ENCODE assay signal across 26 cellular contexts in genomic region chr17:42852351-42852750, GRCh38. TPM values are rescaled to one million over a fixed set of nuclear protein-coding genes. Genes with fewer than 3 reads are reported as not detected.
DNase-seq lines count a peak whose midpoint lies in the region; ATAC-seq, FAIRE-seq and TF ChIP-seq lines count a peak whose summit lies in the region.
"Had no signal": no experiment of that assay in that cellular context is flagged by ENCODE, and none has a peak within 500 bp of the region (broad histone marks: within the 10 kb centered on the region; RNA-seq: fewer than 3 reads in every experiment).

No MANE protein-coding gene starts in this region.

- TF ChIP-seq POLR2A in prostate gland (IDR thresholded peaks at IDR 0.05): no peak
- TF ChIP-seq POLR2A in tibial nerve (IDR thresholded peaks at IDR 0.05): no peak

- ATAC-seq in left lung (no peak), HG02938 (IDR thresholded peaks at IDR 0.05; ENCODE audit: unreplicated experiment) (no peak)
- ATAC-seq: activated T-helper 17 cell treated with anti-CD3 and anti-CD28 coated beads, Interleukin-2, amount 50 U/mL, for 72 hours had no signal

- H3K9me3 ChIP-seq in colonic mucosa: no peaks in the 10 kb centered on the region
- no peaks in the 10 kb centered on the region for H3K9me3 ChIP-seq in left lung
- H3K9me3 ChIP-seq in prostate gland: no peaks in the 10 kb centered on the region
- no peaks in the 10 kb centered on the region for H3K9me3 ChIP-seq in tibial nerve

- TF ChIP-seq CTCF in colonic mucosa (IDR thresholded peaks at IDR 0.05) (no peak), left lung (IDR thresholded peaks at IDR 0.05) (no peak), prostate gland (IDR thresholded peaks at IDR 0.05) (no peak), tibial nerve (IDR thresholded peaks at IDR 0.05) (no peak)

- H3K9ac ChIP-seq in colonic mucosa (ENCODE audit: low read depth in 2 of 2, low read length in 2 of 2): no peak overlapping the region

- H3K27ac ChIP-seq in colonic mucosa: peak overlapping the region; percentile 44
- H3K27ac ChIP-seq in left lung: peak overlapping the region in 1 of 2 donors; percentile 55
- peak overlapping the region; percentile 50 to 51 for H3K27ac ChIP-seq in prostate gland
- peak overlapping the region in 3 of 4 donors; percentile 34 to 36 (median 36) for H3K27ac ChIP-seq in tibial nerve

- H3K4me3 ChIP-seq in colonic mucosa (no peak overlapping the region), left lung (peak overlapping the region; percentile 7 to 37), prostate gland (peak overlapping the region; percentile 21 to 24), tibial nerve (peak overlapping the region in 2 of 4 donors; percentile 5 to 43)
- H3K4me3 ChIP-seq: K562 had no signal

- WGBS in prostate gland: 81% methylated on average over 15 of the region's 15 CpGs
- WGBS in tibial nerve, 2 donors: 90 to 100% methylated on average over 5 to 15 of the region's 15 CpGs

- FAIRE-seq in GM19239 (lab: Jason Lieb, UNC): no peak
- no peak for FAIRE-seq in HTR-8/SVneo (lab: Jason Lieb, UNC)
- FAIRE-seq: colon, endometrium, GM12891, K562 had no signal

- H3K36me3 ChIP-seq in colonic mucosa: no peaks in the 10 kb centered on the region
- H3K36me3 ChIP-seq in left lung: no peaks in the 10 kb centered on the region
- H3K36me3 ChIP-seq in prostate gland: no peaks in the 10 kb centered on the region
- no peaks in the 10 kb centered on the region for H3K36me3 ChIP-seq in tibial nerve

- H3K27me3 ChIP-seq in colonic mucosa: no peaks in the 10 kb centered on the region
- no peaks in the 10 kb centered on the region for H3K27me3 ChIP-seq in left lung
- no peaks in the 10 kb centered on the region for H3K27me3 ChIP-seq in prostate gland (replicated peaks; ENCODE audit: insufficient read depth)
- H3K27me3 ChIP-seq in tibial nerve: no peaks in the 10 kb centered on the region

- intact Hi-C loops in colonic mucosa (cut with DNase I) (no loop called here), left lung (cut with DNase I) (no loop called here), prostate gland (cut with DNase I) (no loop called here)

- no peak for DNase-seq in colonic mucosa
- no peak for DNase-seq in left lung
- DNase-seq in prostate gland (ENCODE audit: low spot score): no peak
- no peak for DNase-seq in tibial nerve (ENCODE audit: low spot score in 2 of 2)
- DNase-seq in NCI-H2196 (lab: John Stamatoyannopoulos, UW; ENCODE audit: unreplicated experiment): no peak
- DNase-seq in GM19239 (ENCODE audit: insufficient read length, low spot score): no peak
- DNase-seq in HTR-8/SVneo (ENCODE audit: insufficient read length, low spot score): no peak
- DNase-seq: activated CD4-positive, alpha-beta T cell treated with anti-CD3 and anti-CD28 coated beads, Interleukin-2, amount 10 ng/mL, durations not matched to agents 7 days and 5 days; CD8-positive, alpha-beta memory T cell; DMS79 treated with DMSO at 0.1 percent for 48 hours; GOT3; hippocampal formation; mesenchymal stem cell; NCI-H1694 treated with DMSO at 0.1 percent for 48 hours; NCI-H226; nephron progenitor cell; stimulated activated CD4-positive, alpha-beta T cell treated with anti-CD3 and anti-CD28 coated beads, Interleukin-12 subunit alpha, Interleukin-12 subunit beta, amount 100 ng/mL, for 4 hours; stimulated activated CD8-positive, alpha-beta memory T cell treated with anti-CD3 and anti-CD28 coated beads, Interleukin-4, amount 100 ng/mL, for 48 hours had no signal

- no peak for TF ChIP-seq EP300 in tibial nerve (IDR thresholded peaks at IDR 0.05)

- H3K4me1 ChIP-seq in colonic mucosa (no peaks in the 10 kb centered on the region), left lung (peaks cover 0 to 22% of the 10 kb centered on the region in 2 donors), prostate gland (replicated peaks) (no peaks in the 10 kb centered on the region), tibial nerve (peaks cover 0 to 16% (median 3%) of the 10 kb centered on the region in 4 donors)

RNA-seq across cellular contexts. Expression of gene AOC3, which starts 1.4 kb away (rescaled TPM):
- total RNA-seq in colonic mucosa (10 to 100 TPM in 1 of 2 donors, 1 to 10 TPM in 1; 5.3 to 28.3 TPM), left lung (100 to 1,000 TPM in 1 of 2 donors, 10 to 100 TPM in 1; 56.6 to 155 TPM), prostate gland (10 to 100 TPM; 20.7 to 57.7 TPM), tibial nerve (10 to 100 TPM; 49.0 to 74.1 (median 53.0) TPM)

RNA-seq across cellular contexts. Expression of gene AOC2, which starts 8.0 kb away (rescaled TPM):
- total RNA-seq in colonic mucosa (1 to 10 TPM in 1 of 2 donors, under 1 TPM in 1; 0.32 to 1.1 TPM), left lung (1 to 10 TPM; 2.1 to 2.6 TPM), prostate gland (1 to 10 TPM in 1 of 2 donors, under 1 TPM in 1; 0.27 to 4.9 TPM), tibial nerve (1 to 10 TPM; 2.0 to 3.3 (median 3.0) TPM)

RNA-seq across cellular contexts. Expression of gene PSME3, which starts 19.2 kb away (rescaled TPM):
- 100 to 1,000 TPM in 1 of 2 donors, 10 to 100 TPM in 1; 86.4 to 163 TPM for total RNA-seq in colonic mucosa
- 100 to 1,000 TPM in 1 of 2 donors, 10 to 100 TPM in 1; 95.7 to 131 TPM for total RNA-seq in left lung
- 10 to 100 TPM; 68.5 to 71.1 TPM for total RNA-seq in prostate gland
- 10 to 100 TPM; 42.2 to 86.7 (median 53.7) TPM for total RNA-seq in tibial nerve

RNA-seq across cellular contexts. Expression of gene BECN1, which starts 28.3 kb away (rescaled TPM):
- total RNA-seq in colonic mucosa: 100 to 1,000 TPM; 118 to 145 TPM
- 10 to 100 TPM; 63.8 to 82.6 TPM for total RNA-seq in left lung
- 100 to 1,000 TPM in 1 of 2 donors, 10 to 100 TPM in 1; 93.9 to 139 TPM for total RNA-seq in prostate gland
- total RNA-seq in tibial nerve: 100 to 1,000 TPM in 1 of 4 donors, 10 to 100 TPM in 3; 76.7 to 104 (median 80.4) TPM

RNA-seq across cellular contexts. Expression of gene G6PC1, which starts 48.2 kb away (rescaled TPM):
- under 1 TPM in 1 of 2 donors, not detected in 1; 0.40 TPM for total RNA-seq in colonic mucosa
- total RNA-seq in left lung: not detected
- not detected for total RNA-seq in prostate gland
- total RNA-seq in tibial nerve: not detected
- total RNA-seq: activated CD4-positive, alpha-beta T cell treated with anti-CD3 and anti-CD28 coated beads, Interleukin-2, amount 10 ng/mL, durations not matched to agents 7 days and 5 days; activated T-helper 17 cell treated with anti-CD3 and anti-CD28 coated beads, Interleukin-2, amount 50 U/mL, for 72 hours; CD8-positive, alpha-beta memory T cell; K562; progenitor cell of endocrine pancreas; T-helper 1 cell treated with Interleukin-12 subunit alpha and Interleukin-12 subunit beta and Interleukin-4 antibody, amounts not matched to agents 30 ng/mL and 1 ng/mL, for 36 hours had no signal
